Comparison of ENCODE assay signal across 26 cellular contexts in the genomic region with DNA sequence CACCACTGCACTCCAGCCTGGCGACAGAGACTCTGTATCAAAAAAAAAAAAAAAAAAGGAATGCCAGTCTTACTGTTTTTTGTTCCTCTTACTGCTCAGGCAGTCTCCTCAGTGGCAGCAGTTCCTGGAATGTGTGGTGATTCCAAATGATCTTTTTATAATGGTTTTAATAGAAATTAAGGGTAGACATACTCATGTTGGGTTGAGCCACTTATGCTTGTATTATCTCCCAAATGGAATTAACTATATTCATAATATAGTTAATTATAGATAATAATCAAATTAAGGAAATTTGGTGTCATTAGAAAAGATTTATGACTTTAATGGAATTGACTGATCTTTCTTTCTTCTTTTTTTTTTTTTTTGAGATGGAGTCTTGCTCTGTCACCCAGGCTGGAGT. TPM values are rescaled to one million over a fixed set of nuclear protein-coding genes. Genes with fewer than 3 reads are reported as not detected.
DNase-seq lines count a peak whose midpoint lies in the region; ATAC-seq, FAIRE-seq and TF ChIP-seq lines count a peak whose summit lies in the region.
"Had no signal": no experiment of that assay in that cellular context is flagged by ENCODE, and none has a peak within 500 bp of the region (broad histone marks: within the 10 kb centered on the region; RNA-seq: fewer than 3 reads in every experiment).

No MANE protein-coding gene starts in this region.

- no peaks in the 10 kb centered on the region for H3K36me3 Mint-ChIP-seq in natural killer cell
- peaks cover 5% of the 10 kb centered on the region for H3K36me3 Mint-ChIP-seq in natural killer cell treated with Interleukin-12 subunit alpha and Interleukin-12 subunit beta and Interleukin-15 and Interleukin-18, amount 100 ng/mL, for 72 hours

- no peak for DNase-seq in natural killer cell
- no peak for DNase-seq in natural killer cell treated with Interleukin-12 subunit alpha and Interleukin-12 subunit beta and Interleukin-15 and Interleukin-18, amount 100 ng/mL, for 72 hours (ENCODE audit: low spot score)
- DNase-seq in GM12878 (ENCODE audit: low read depth, low spot score) = no peak
- peak; percentile 17 for DNase-seq in osteoblast (ENCODE audit: insufficient read length, low spot score, missing footprints)
- no peak for DNase-seq in hippocampal formation (lab: John Stamatoyannopoulos, UW)
- DNase-seq: 8988T; ACHN; AML-193; BE2C; CD4-positive, CD25-positive, alpha-beta regulatory T cell; CD8-positive, alpha-beta memory T cell; DMS 273 treated with DMSO at 0.1 percent for 48 hours; DMS79; EL; GDM1; H9 had no signal

- no peaks in the 10 kb centered on the region for H3K36me3 ChIP-seq in GM12878 (ENCODE audit: control insufficient read depth in 2 of 2, insufficient read depth in 2 of 2, low read length in 1 of 2)
- H3K36me3 ChIP-seq in osteoblast (ENCODE audit: insufficient read depth, low read length) = no peaks in the 10 kb centered on the region
- H3K36me3 ChIP-seq: BE2C had no signal

- in situ Hi-C loops in GM12878 (cut with MboI) = no loop called here

- no peak overlapping the region for H3K4me3 Mint-ChIP-seq in natural killer cell
- no peak overlapping the region for H3K4me3 Mint-ChIP-seq in natural killer cell treated with Interleukin-12 subunit alpha and Interleukin-12 subunit beta and Interleukin-15 and Interleukin-18, amount 100 ng/mL, for 72 hours
- H3K4me3 Mint-ChIP-seq: CD8-positive, alpha-beta memory T cell; GM23338; H9 had no signal

- no peak overlapping the region for H3K9ac ChIP-seq in GM12878 (ENCODE audit: control insufficient read depth, insufficient read depth, low read length)

- H3K4me3 ChIP-seq in GM12878 = no peak overlapping the region
- H3K4me3 ChIP-seq in osteoblast (ENCODE audit: insufficient read depth, low read length) = no peak overlapping the region
- H3K4me3 ChIP-seq: A549, GM23338 had no signal

- H4K20me1 ChIP-seq in GM12878 (ENCODE audit: control insufficient read depth, insufficient read depth) (no peaks in the 10 kb centered on the region), osteoblast (ENCODE audit: insufficient read depth, low read length) (no peaks in the 10 kb centered on the region)

- no CpG with 5 or more reads among the region's 1 CpG for WGBS in GM12878 (ENCODE audit: insufficient coverage, insufficient replicate concordance, low lambda C conversion rate, missing lambda C conversion rate)

- TF ChIP-seq CTCF in natural killer cell (IDR thresholded peaks at IDR 0.05) = no peak
- TF ChIP-seq CTCF in GM12878 (IDR thresholded peaks at IDR 0.05 in 2 of 3, conservative IDR thresholded peaks at IDR 0.05 in 1 of 3; ENCODE audit: control insufficient read depth in 2 of 3, extremely low read depth in 1 of 3, insufficient read depth in 1 of 3, low read depth in 3 of 3, low read length in 3 of 3) = no peak
- TF ChIP-seq CTCF in osteoblast (IDR thresholded peaks at IDR 0.05; ENCODE audit: extremely low read depth, low read depth, low read length) = no peak

- SMC1A ChIA-PET in GM12878 (lab: Charles Lee; ENCODE audit: uncharacterized antibody, unreplicated experiment) = interaction anchor here (1.2 kb wide), 1 partner anchor 9 kb away, joined by 7 read pairs; no protein-coding TSS in a partner anchor

- H3K9me3 ChIP-seq in GM12878 (replicated peaks; ENCODE audit: control insufficient read depth, insufficient read depth, low read length) (no peaks in the 10 kb centered on the region), osteoblast (ENCODE audit: low read depth, low read length) (no peaks in the 10 kb centered on the region)
- H3K9me3 ChIP-seq: A549, BE2C had no signal

- no peaks in the 10 kb centered on the region for H3K27me3 Mint-ChIP-seq in natural killer cell (ENCODE audit: low read depth in 2 of 2)
- no peaks in the 10 kb centered on the region for H3K27me3 Mint-ChIP-seq in natural killer cell treated with Interleukin-12 subunit alpha and Interleukin-12 subunit beta and Interleukin-15 and Interleukin-18, amount 100 ng/mL, for 72 hours
- H3K27me3 Mint-ChIP-seq: CD4-positive, CD25-positive, alpha-beta regulatory T cell; CD8-positive, alpha-beta memory T cell had no signal

- no peak for TF ChIP-seq RAD21 in GM12878 (IDR thresholded peaks at IDR 0.05; ENCODE audit: insufficient read depth, low read depth, low read length)

- H2AFZ ChIP-seq in GM12878 (ENCODE audit: control insufficient read depth, low read depth, low read length) = no peak overlapping the region
- H2AFZ ChIP-seq in osteoblast (ENCODE audit: low read length) = no peak overlapping the region
- H2AFZ ChIP-seq: GM23338 had no signal

- peaks cover 70 to 71% of the 10 kb centered on the region in 2 donors for H3K4me1 Mint-ChIP-seq in natural killer cell
- H3K4me1 Mint-ChIP-seq in natural killer cell treated with Interleukin-12 subunit alpha and Interleukin-12 subunit beta and Interleukin-15 and Interleukin-18, amount 100 ng/mL, for 72 hours (ENCODE audit: low read depth in 2 of 2) = peaks cover 40 to 46% of the 10 kb centered on the region in 2 donors

- H3K27me3 ChIP-seq in GM12878 (replicated peaks in 1 of 2; ENCODE audit: control insufficient read depth in 2 of 2, insufficient read depth in 2 of 2, low read length in 1 of 2) (no peaks in the 10 kb centered on the region), osteoblast (ENCODE audit: insufficient read depth, low read length) (no peaks in the 10 kb centered on the region)

- TF ChIP-seq EP300 in GM12878 (IDR thresholded peaks at IDR 0.05; ENCODE audit: borderline replicate concordance in 1 of 2, control insufficient read depth in 1 of 2, low read depth in 2 of 2, low read length in 2 of 2) = no peak

- H3K4me2 ChIP-seq in GM12878 (ENCODE audit: control insufficient read depth, insufficient read depth) (0 out of 2 replicates have a peak overlapping the region, but pooled peaks have one; percentile 3), osteoblast (ENCODE audit: insufficient read depth, low read length) (no peak overlapping the region)
- H3K4me2 ChIP-seq: A549, GM23338 had no signal

- no peak for TF ChIP-seq POLR2A in GM12878 (IDR thresholded peaks at IDR 0.05; ENCODE audit: low read depth, low read length)

- no TSS peak for BruUV-seq in GM12878 (replicated peaks; lab: Mats Ljungman, UMichigan)

- FAIRE-seq in GM12878 (lab: Jason Lieb, UNC) = no peak
- FAIRE-seq: A549, D721Med, GM12891, GM18507, GM19239 had no signal

- RAD21 ChIA-PET in GM12878 (lab: Charles Lee; ENCODE audit: unreplicated experiment) = no interaction called here

- POLR2A ChIA-PET in GM12878 (lab: Charles Lee) = no interaction called here

- H3K27ac Mint-ChIP-seq in natural killer cell = peak overlapping the region; percentile 84 to 87
- peak overlapping the region in 1 of 2 donors; percentile 23 for H3K27ac Mint-ChIP-seq in natural killer cell treated with Interleukin-12 subunit alpha and Interleukin-12 subunit beta and Interleukin-15 and Interleukin-18, amount 100 ng/mL, for 72 hours
- H3K27ac Mint-ChIP-seq: GM23338, H9 had no signal

- intact Hi-C loops in natural killer cell (cut with micrococcal nuclease) (no loop called here), GM12878 (cut with micrococcal nuclease; ENCODE audit: unreplicated experiment) (no loop called here)

- ATAC-seq in natural killer cell (no peak), GM12878 (no peak), HG03139 (IDR thresholded peaks at IDR 0.05; ENCODE audit: unreplicated experiment) (no peak), GM21360 (IDR thresholded peaks at IDR 0.05; ENCODE audit: unreplicated experiment) (no peak)
- ATAC-seq in natural killer cell treated with Interleukin-12 subunit alpha and Interleukin-12 subunit beta and Interleukin-15 and Interleukin-18, amount 100 ng/mL, for 72 hours = no peak
- ATAC-seq: A549, GM23338, HCT116 had no signal

- CTCF ChIA-PET in GM12878 (lab: Yijun Ruan, JAX) = interaction anchor here (0.5 kb wide), 1 partner anchor 8 kb away, joined by 4 read pairs; no protein-coding TSS in a partner anchor

- H3K9me3 Mint-ChIP-seq in natural killer cell = no peaks in the 10 kb centered on the region
- H3K9me3 Mint-ChIP-seq in natural killer cell treated with Interleukin-12 subunit alpha and Interleukin-12 subunit beta and Interleukin-15 and Interleukin-18, amount 100 ng/mL, for 72 hours = peaks cover 4% of the 10 kb centered on the region

- H3K27ac ChIP-seq in GM12878 (ENCODE audit: control insufficient read depth, insufficient read depth) (no peak overlapping the region), osteoblast (ENCODE audit: low read depth, low read length) (no peak overlapping the region)
- H3K27ac ChIP-seq: A549, C4-2B had no signal

- H3K4me1 ChIP-seq in GM12878 (ENCODE audit: control insufficient read depth, insufficient read depth, low read length) = no peaks in the 10 kb centered on the region
- no peaks in the 10 kb centered on the region for H3K4me1 ChIP-seq in osteoblast (ENCODE audit: insufficient read depth, low read length)
- H3K4me1 ChIP-seq: BE2C had no signal

- H3K79me2 ChIP-seq in GM12878 (ENCODE audit: control insufficient read depth, insufficient read depth, low read length) (no peaks in the 10 kb centered on the region), osteoblast (ENCODE audit: insufficient read depth, low read length) (no peaks in the 10 kb centered on the region)

TF ChIP-seq in GM12878, 131 proteins besides CTCF, POLR2A, EP300 and RAD21 (continues in another document):
- TF ChIP-seq MTA3 (IDR thresholded peaks at IDR 0.05; ENCODE audit: borderline replicate concordance, low read length) = no peak

RNA-seq across cellular contexts. Expression of a gene that starts 28.7 kb away (rescaled TPM):
- total RNA-seq in natural killer cell = 100 to 1,000 TPM; 172 to 218 (median 207) TPM
- total RNA-seq in natural killer cell treated with Interleukin-12 subunit alpha and Interleukin-12 subunit beta and Interleukin-15 and Interleukin-18, amount 100 ng/mL, for 72 hours = 100 to 1,000 TPM; 104 to 111 TPM
- total RNA-seq in GM12878 (2013; cell fraction: nucleolus; rRNA removed) = 115 and 127 TPM in 2 replicates
- total RNA-seq in GM12878 (2014; rRNA removed) = 23.6 and 29.4 TPM in 2 replicates
- total RNA-seq in GM12878 (2014; rRNA removed; fragmentation: Illumina TruSeq; extraction: Trizol) = 41.4 and 41.9 TPM in 2 replicates
- total RNA-seq in GM12878 (2021) = 26.9 and 28.2 TPM in 2 replicates
- polyA plus RNA-seq in GM12878 (2011; ENCODE audit: low read depth) = 11.2 TPM
- polyA plus RNA-seq in GM12878 (2011; rRNA removed) = 28.8 and 41.4 TPM in 2 replicates
- polyA plus RNA-seq in GM12878 (2011; cell fraction: cytosol; rRNA removed) = 13.8 and 17.3 TPM in 2 replicates
- 23.5 and 24.0 TPM in 2 replicates for polyA plus RNA-seq in GM12878 (2011; cell fraction: nucleus; rRNA removed)
- 16.7 and 20.3 TPM in 2 replicates for polyA plus RNA-seq in GM12878 (2012)
- 41.4 and 50.8 TPM in 2 replicates for polyA plus RNA-seq in GM12878 (2014; fragmentation: Illumina TruSeq; extraction: Trizol)
- polyA plus RNA-seq in GM12878 (2014; fragmentation: Nextera tagmentation; extraction: Ambion mirVana) = 10 to 100 TPM; 17.7 to 17.9 TPM
- polyA plus RNA-seq in GM12878 (2014; rRNA removed) = 17.5 and 17.9 TPM in 2 replicates
- 10 to 100 TPM; 14.5 to 20.1 TPM for polyA plus RNA-seq in GM12878 (2016; fragmentation: Nextera tagmentation; extraction: Ambion mirVana)
- polyA minus RNA-seq in GM12878 (2011; rRNA and poly(A)+ RNA removed) = 35.3 and 36.6 TPM in 2 replicates
- polyA minus RNA-seq in GM12878 (2011; cell fraction: cytosol; rRNA and poly(A)+ RNA removed) = 16.3 and 23.2 TPM in 2 replicates
- polyA minus RNA-seq in GM12878 (2011; cell fraction: nucleus; rRNA and poly(A)+ RNA removed) = 19.8 and 27.7 TPM in 2 replicates
- 0.29 and 0.36 TPM in 2 replicates for total RNA-seq in osteoblast

Comparison
In these comparisons a context has a peak if more than half of its experiments do, and no peak if none do; other contexts are left out.
1. RNA of a gene that starts 28.7 kb away (total RNA-seq): 172 to 218 TPM in natural killer cell, 104 to 111 TPM in natural killer cell treated with Interleukin-12 subunit alpha and Interleukin-12 subunit beta and Interleukin-15 and Interleukin-18, amount 100 ng/mL, for 72 hours and 23.6 to 127 TPM in GM12878; 0.29 to 0.36 TPM in osteoblast; every median in the first group is over 10 times any median in the second.